In the genomic region with DNA sequence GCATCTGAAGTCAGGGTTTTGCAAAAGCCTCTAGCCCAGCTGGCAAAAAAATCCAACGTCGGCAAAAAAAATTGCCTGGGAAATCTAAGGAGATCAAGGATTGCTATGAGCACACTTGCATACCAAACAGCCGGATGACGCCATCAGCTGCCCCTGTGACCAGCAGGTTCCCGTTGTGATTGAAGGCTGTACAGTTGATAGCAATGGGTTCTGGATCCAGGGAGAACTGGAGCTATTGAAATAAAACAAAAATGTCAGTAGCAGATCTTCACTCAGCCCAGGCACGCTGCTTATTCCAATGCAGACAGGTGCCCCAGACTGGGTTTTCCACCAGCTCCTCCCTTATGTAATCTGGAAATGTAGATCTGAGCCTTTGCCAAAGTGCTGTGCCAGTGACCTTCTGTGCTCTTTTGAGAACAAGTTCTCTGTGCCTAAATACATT, we compare ENCODE assay signal across 1 cellular context.
TF ChIP-seq lines count a peak whose summit lies in the region.

No MANE protein-coding gene starts in this region.

TF ChIP-seq in HepG2, 621 proteins besides CTCF, POLR2A, EP300 and RAD21:
- TF ChIP-seq, protein P1, sequence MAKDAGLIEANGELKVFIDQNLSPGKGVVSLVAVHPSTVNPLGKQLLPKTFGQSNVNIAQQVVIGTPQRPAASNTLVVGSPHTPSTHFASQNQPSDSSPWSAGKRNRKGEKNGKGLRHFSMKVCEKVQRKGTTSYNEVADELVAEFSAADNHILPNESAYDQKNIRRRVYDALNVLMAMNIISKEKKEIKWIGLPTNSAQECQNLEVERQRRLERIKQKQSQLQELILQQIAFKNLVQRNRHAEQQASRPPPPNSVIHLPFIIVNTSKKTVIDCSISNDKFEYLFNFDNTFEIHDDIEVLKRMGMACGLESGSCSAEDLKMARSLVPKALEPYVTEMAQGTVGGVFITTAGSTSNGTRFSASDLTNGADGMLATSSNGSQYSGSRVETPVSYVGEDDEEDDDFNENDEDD (CRISPR knock-in tag; IDR thresholded peaks at IDR 0.05; ENCODE audit: borderline replicate concordance), result no peak
- peak; percentile 77 to 89 for TF ChIP-seq MAFK (conservative IDR thresholded peaks at IDR 0.05 in 1 of 2, IDR thresholded peaks at IDR 0.05 in 1 of 2; ENCODE audit: low read length in 2 of 2)
- no peak for TF ChIP-seq ZFAT (CRISPR knock-in tag; conservative IDR thresholded peaks at IDR 0.05)
- TF ChIP-seq ISX (CRISPR knock-in tag; conservative IDR thresholded peaks at IDR 0.05), result no peak
- TF ChIP-seq FOXJ3 (CRISPR knock-in tag; IDR thresholded peaks at IDR 0.05; ENCODE audit: borderline replicate concordance), result no peak
- TF ChIP-seq RCOR2 (CRISPR knock-in tag; IDR thresholded peaks at IDR 0.05), result no peak
- TF ChIP-seq CCAR2 (optimal IDR thresholded peaks at IDR 0.05; ENCODE audit: low read depth, low read length), result no peak
- peak; percentile 83 for TF ChIP-seq MAFF (IDR thresholded peaks at IDR 0.05; ENCODE audit: low read depth, low read length)
- no peak for TF ChIP-seq NFATC3 (CRISPR knock-in tag; IDR thresholded peaks at IDR 0.05)
TF ChIP-seq in HepG2: peak in this region for 2.
